In the genomic region with DNA sequence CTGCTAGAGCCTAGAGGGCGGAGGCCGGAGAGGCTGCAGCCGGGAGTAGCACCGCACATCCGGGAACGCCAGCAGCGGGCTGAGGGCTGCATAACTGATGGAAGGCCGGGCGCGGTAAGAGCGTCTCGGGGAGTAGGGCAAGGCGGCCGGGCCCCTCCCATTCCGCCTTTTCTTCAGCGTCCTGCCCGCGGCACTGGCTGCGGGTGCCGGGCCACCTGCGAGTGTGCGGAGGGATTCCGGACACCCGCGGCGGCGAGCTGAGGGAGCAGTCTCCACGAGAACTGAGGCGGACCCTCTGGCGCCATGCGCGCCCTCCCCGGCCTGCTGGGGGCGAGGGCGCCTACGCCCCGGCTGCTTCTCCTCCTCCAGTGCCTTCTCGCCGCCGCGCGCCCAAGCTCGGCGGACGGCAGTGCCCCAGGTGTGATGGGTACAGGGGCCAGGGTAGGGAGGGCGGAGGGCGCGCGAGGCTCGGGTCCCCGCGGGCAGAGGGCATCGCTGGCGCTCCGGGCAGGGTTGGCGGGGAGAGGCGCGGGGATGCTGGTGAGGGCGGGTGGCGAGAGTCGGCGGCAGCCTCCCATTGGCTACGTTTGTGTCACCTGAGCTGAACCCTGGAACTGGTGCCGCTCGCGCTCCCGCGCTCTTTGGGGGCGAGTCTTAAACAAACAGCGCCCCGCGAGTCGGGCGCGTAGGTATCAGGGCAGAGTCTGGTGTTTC, we compare ENCODE assay signal across 8 cellular contexts.
DNase-seq lines count a peak whose midpoint lies in the region; ATAC-seq and TF ChIP-seq lines count a peak whose summit lies in the region.

No MANE protein-coding gene starts in this region.

- no peak overlapping the region for H3K9ac ChIP-seq in rectal smooth muscle tissue (ENCODE audit: low read length)

- CTCF ChIA-PET in Calu3 (lab: Charles Lee), result no interaction called here

- no peak overlapping the region for H3K27ac ChIP-seq in rectal smooth muscle tissue (ENCODE audit: low read depth, low read length)

- intact Hi-C loops in Calu3 (cut with micrococcal nuclease; ENCODE audit: unreplicated experiment), result loop anchor here (5.0 kb wide), 2 partner anchors 38 to 52 kb away; no protein-coding TSS in a partner anchor
- intact Hi-C loops in left ventricle myocardium superior (cut with micrococcal nuclease), result no loop called here

- H3K4me3 ChIP-seq in rectal smooth muscle tissue (ENCODE audit: low read length), result peak overlapping the region; percentile 29

- DNase-seq in Calu3 (peak; percentile 70), HS-27A (ENCODE audit: low read depth) (peak; percentile 27), SHP77 (lab: John Stamatoyannopoulos, UW) (peak; percentile 53 to 78), left ventricle myocardium superior (peak; percentile 62)

- H3K36me3 ChIP-seq in rectal smooth muscle tissue (ENCODE audit: control insufficient read depth, insufficient read depth, low read length), result no peaks in the 10 kb centered on the region

- H3K27ac Mint-ChIP-seq in Calu3 (ENCODE audit: unreplicated experiment), result peak overlapping the region; percentile 76
- peak overlapping the region; percentile 91 for H3K27ac Mint-ChIP-seq in activated naive CD4-positive, alpha-beta T cell treated with anti-CD3 and anti-CD28 coated beads, Interleukin-2, amount 50 U/mL, for 24 hours

- BruUV-seq in Calu3 (replicated peaks; lab: Mats Ljungman, UMichigan), result no TSS peak

- H3K27me3 ChIP-seq in rectal smooth muscle tissue (ENCODE audit: control insufficient read depth, insufficient read depth, low read length), result no peaks in the 10 kb centered on the region

- H3K4me1 Mint-ChIP-seq in Calu3 (ENCODE audit: low read depth, unreplicated experiment), result peaks cover 24% of the 10 kb centered on the region
- H3K4me1 Mint-ChIP-seq in activated naive CD4-positive, alpha-beta T cell treated with anti-CD3 and anti-CD28 coated beads, Interleukin-2, amount 50 U/mL, for 24 hours, result peaks cover 63% of the 10 kb centered on the region

- H3K36me3 Mint-ChIP-seq in Calu3 (ENCODE audit: insufficient read depth, unreplicated experiment), result peaks cover 16% of the 10 kb centered on the region
- peaks cover 1% of the 10 kb centered on the region for H3K36me3 Mint-ChIP-seq in activated naive CD4-positive, alpha-beta T cell treated with anti-CD3 and anti-CD28 coated beads, Interleukin-2, amount 50 U/mL, for 24 hours

- H3K4me1 ChIP-seq in rectal smooth muscle tissue (ENCODE audit: control insufficient read depth, insufficient read depth, low read length), result no peaks in the 10 kb centered on the region

- no peak for TF ChIP-seq CTCF in Calu3 (IDR thresholded peaks at IDR 0.05; ENCODE audit: unreplicated experiment)

- peak overlapping the region; percentile 86 for H3K4me3 Mint-ChIP-seq in Calu3 (ENCODE audit: low read depth, unreplicated experiment)
- H3K4me3 Mint-ChIP-seq in activated naive CD4-positive, alpha-beta T cell treated with anti-CD3 and anti-CD28 coated beads, Interleukin-2, amount 50 U/mL, for 24 hours, result peak overlapping the region; percentile 93

- H3K27me3 Mint-ChIP-seq in Calu3 (ENCODE audit: unreplicated experiment), result no peaks in the 10 kb centered on the region
- no peaks in the 10 kb centered on the region for H3K27me3 Mint-ChIP-seq in activated naive CD4-positive, alpha-beta T cell treated with anti-CD3 and anti-CD28 coated beads, Interleukin-2, amount 50 U/mL, for 24 hours

- H3K9me3 Mint-ChIP-seq in Calu3 (ENCODE audit: low read depth, unreplicated experiment), result no peaks in the 10 kb centered on the region
- no peaks in the 10 kb centered on the region for H3K9me3 Mint-ChIP-seq in activated naive CD4-positive, alpha-beta T cell treated with anti-CD3 and anti-CD28 coated beads, Interleukin-2, amount 50 U/mL, for 24 hours

- ATAC-seq in left ventricle myocardium superior (peak; percentile 75), HG02571 (IDR thresholded peaks at IDR 0.05; ENCODE audit: unreplicated experiment) (no peak), GM21367 (IDR thresholded peaks at IDR 0.05; ENCODE audit: unreplicated experiment) (no peak)
